ENCODE assay signal across 1 cellular context in the genomic region with DNA sequence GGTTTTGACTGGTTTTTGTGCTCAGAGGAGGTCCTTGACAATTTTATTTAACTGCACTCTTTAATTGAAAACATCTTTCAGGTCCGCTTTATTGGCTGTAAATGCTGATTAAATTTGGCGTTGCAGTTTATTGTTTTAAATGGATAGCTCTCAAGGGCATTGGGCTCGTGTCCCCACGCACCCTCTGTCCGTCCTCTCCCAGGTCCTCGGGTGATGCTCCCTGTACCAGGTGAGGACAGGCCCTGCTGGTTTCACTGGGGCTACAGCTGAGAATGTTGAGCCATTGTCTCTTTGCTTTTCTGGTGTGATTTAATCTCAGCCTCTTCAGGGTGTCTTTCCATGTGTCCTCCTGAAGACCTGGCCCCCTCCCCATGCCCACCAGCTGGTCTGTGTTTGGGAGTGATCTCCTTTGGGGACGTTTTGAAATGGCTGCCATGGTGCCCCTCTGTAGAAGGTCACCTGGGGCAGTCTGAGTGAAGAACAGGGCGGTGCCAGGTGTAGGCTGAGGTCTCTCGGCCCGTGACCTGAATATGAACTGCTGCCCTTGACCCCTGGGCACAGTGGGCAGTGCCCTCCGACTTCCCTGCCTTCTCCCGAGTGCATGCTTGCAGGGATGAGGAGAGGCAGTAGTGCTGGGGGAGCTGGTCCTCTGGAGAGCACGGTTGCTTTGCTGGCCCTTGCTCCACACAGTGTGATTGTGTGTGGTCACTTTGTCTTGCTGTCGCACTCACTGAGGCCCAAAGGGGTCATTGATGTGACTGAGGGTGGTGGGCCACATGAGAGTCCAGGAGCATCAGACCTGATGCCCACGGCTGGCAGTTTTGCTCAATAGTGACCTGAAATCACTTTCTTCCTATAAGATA.
A peak's percentile ranks its signal among the peaks of the same experiment; 100 is the strongest.
TF ChIP-seq lines count a peak whose summit lies in the region.

No MANE protein-coding gene starts in this region.

TF ChIP-seq in HepG2, 621 proteins besides CTCF, POLR2A, EP300 and RAD21 (continued from another document and continues in another):
- TF ChIP-seq REXO4 (CRISPR knock-in tag; IDR thresholded peaks at IDR 0.05; ENCODE audit: borderline replicate concordance): 0 out of 2 replicates have a peak, but pooled peaks have one; percentile 1
- TF ChIP-seq ZNF773 (CRISPR knock-in tag; IDR thresholded peaks at IDR 0.05; ENCODE audit: borderline replicate concordance): no peak
- TF ChIP-seq MEF2D (CRISPR knock-in tag; IDR thresholded peaks at IDR 0.05): no peak; the same call in none of the 2 replicates
- 0 out of 2 replicates have a peak, but pooled peaks have one; percentile 44 for TF ChIP-seq ATRX (CRISPR knock-in tag; IDR thresholded peaks at IDR 0.05; ENCODE audit: borderline replicate concordance)
- no peak for TF ChIP-seq ETV6 (CRISPR knock-in tag; conservative IDR thresholded peaks at IDR 0.05)
- TF ChIP-seq MEIS1 (CRISPR knock-in tag; IDR thresholded peaks at IDR 0.05; ENCODE audit: borderline replicate concordance): no peak
- TF ChIP-seq YEATS4 (CRISPR knock-in tag; IDR thresholded peaks at IDR 0.05; ENCODE audit: borderline replicate concordance): no peak
- TF ChIP-seq XRCC5 (optimal IDR thresholded peaks at IDR 0.05; ENCODE audit: low read length): no peak
- no peak for TF ChIP-seq YEATS2 (CRISPR knock-in tag; IDR thresholded peaks at IDR 0.05; ENCODE audit: borderline replicate concordance)
- TF ChIP-seq, protein P1, sequence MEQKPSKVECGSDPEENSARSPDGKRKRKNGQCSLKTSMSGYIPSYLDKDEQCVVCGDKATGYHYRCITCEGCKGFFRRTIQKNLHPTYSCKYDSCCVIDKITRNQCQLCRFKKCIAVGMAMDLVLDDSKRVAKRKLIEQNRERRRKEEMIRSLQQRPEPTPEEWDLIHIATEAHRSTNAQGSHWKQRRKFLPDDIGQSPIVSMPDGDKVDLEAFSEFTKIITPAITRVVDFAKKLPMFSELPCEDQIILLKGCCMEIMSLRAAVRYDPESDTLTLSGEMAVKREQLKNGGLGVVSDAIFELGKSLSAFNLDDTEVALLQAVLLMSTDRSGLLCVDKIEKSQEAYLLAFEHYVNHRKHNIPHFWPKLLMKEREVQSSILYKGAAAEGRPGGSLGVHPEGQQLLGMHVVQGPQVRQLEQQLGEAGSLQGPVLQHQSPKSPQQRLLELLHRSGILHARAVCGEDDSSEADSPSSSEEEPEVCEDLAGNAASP (CRISPR knock-in tag; IDR thresholded peaks at IDR 0.05; ENCODE audit: borderline replicate concordance): peak; percentile 83; the same call in 1 of the 2 replicates
- TF ChIP-seq KDM3A (CRISPR knock-in tag; IDR thresholded peaks at IDR 0.05; ENCODE audit: low read depth): no peak; the same call in 1 of the 2 replicates
- TF ChIP-seq NCOA5 (CRISPR knock-in tag; IDR thresholded peaks at IDR 0.05): no peak
- TF ChIP-seq ZNF577 (CRISPR knock-in tag; IDR thresholded peaks at IDR 0.05; ENCODE audit: borderline replicate concordance, low read depth): no peak
- TF ChIP-seq NR2C2 (CRISPR knock-in tag; IDR thresholded peaks at IDR 0.05; ENCODE audit: borderline replicate concordance): 0 out of 2 replicates have a peak, but pooled peaks have one; percentile 47
- TF ChIP-seq BRD4 (CRISPR knock-in tag; IDR thresholded peaks at IDR 0.05): peak; percentile 69
- TF ChIP-seq ZNF605 (CRISPR knock-in tag; IDR thresholded peaks at IDR 0.05): no peak
- TF ChIP-seq, protein P2, sequence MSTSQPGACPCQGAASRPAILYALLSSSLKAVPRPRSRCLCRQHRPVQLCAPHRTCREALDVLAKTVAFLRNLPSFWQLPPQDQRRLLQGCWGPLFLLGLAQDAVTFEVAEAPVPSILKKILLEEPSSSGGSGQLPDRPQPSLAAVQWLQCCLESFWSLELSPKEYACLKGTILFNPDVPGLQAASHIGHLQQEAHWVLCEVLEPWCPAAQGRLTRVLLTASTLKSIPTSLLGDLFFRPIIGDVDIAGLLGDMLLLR (CRISPR knock-in tag; IDR thresholded peaks at IDR 0.05): peak; percentile 80; the same call in 1 of the 2 replicates
- TF ChIP-seq ZNF275 (CRISPR knock-in tag; IDR thresholded peaks at IDR 0.05; ENCODE audit: borderline replicate concordance): no peak
- 0 out of 2 replicates have a peak, but pooled peaks have one; percentile 55 for TF ChIP-seq ZNF660 (CRISPR knock-in tag; IDR thresholded peaks at IDR 0.05; ENCODE audit: borderline replicate concordance, low read depth)
- TF ChIP-seq SNRNP70 (IDR thresholded peaks at IDR 0.05; ENCODE audit: low read depth, low read length): no peak
- TF ChIP-seq, protein P3, sequence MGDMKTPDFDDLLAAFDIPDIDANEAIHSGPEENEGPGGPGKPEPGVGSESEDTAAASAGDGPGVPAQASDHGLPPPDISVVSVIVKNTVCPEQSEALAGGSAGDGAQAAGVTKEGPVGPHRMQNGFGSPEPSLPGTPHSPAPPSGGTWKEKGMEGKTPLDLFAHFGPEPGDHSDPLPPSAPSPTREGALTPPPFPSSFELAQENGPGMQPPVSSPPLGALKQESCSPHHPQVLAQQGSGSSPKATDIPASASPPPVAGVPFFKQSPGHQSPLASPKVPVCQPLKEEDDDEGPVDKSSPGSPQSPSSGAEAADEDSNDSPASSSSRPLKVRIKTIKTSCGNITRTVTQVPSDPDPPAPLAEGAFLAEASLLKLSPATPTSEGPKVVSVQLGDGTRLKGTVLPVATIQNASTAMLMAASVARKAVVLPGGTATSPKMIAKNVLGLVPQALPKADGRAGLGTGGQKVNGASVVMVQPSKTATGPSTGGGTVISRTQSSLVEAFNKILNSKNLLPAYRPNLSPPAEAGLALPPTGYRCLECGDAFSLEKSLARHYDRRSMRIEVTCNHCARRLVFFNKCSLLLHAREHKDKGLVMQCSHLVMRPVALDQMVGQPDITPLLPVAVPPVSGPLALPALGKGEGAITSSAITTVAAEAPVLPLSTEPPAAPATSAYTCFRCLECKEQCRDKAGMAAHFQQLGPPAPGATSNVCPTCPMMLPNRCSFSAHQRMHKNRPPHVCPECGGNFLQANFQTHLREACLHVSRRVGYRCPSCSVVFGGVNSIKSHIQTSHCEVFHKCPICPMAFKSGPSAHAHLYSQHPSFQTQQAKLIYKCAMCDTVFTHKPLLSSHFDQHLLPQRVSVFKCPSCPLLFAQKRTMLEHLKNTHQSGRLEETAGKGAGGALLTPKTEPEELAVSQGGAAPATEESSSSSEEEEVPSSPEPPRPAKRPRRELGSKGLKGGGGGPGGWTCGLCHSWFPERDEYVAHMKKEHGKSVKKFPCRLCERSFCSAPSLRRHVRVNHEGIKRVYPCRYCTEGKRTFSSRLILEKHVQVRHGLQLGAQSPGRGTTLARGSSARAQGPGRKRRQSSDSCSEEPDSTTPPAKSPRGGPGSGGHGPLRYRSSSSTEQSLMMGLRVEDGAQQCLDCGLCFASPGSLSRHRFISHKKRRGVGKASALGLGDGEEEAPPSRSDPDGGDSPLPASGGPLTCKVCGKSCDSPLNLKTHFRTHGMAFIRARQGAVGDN (CRISPR knock-in tag; IDR thresholded peaks at IDR 0.05): no peak; the same call in none of the 2 replicates
- peak; percentile 91; the same call in 1 of the 2 replicates for TF ChIP-seq ZNF333 (CRISPR knock-in tag; IDR thresholded peaks at IDR 0.05; ENCODE audit: borderline replicate concordance)
- TF ChIP-seq, protein P4, sequence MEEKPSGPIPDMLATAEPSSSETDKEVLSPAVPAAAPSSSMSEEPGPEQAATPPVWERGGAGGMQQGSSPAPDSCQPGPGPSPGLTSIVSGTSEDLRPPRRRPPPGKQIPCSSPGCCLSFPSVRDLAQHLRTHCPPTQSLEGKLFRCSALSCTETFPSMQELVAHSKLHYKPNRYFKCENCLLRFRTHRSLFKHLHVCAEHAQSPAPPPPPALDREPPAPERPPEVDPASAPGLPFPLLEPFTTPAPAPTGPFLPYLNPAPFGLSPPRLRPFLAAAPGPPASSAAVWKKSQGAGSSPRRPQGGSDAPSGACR (CRISPR knock-in tag; IDR thresholded peaks at IDR 0.05): no peak
- peak; percentile 75 for TF ChIP-seq MED8 (CRISPR knock-in tag; IDR thresholded peaks at IDR 0.05; ENCODE audit: insufficient replicate concordance)
- peak; percentile 28; the same call in 1 of the 2 replicates for TF ChIP-seq CHD4 (IDR thresholded peaks at IDR 0.05; ENCODE audit: borderline replicate concordance, low read length)
- TF ChIP-seq ZFP37 (CRISPR knock-in tag; IDR thresholded peaks at IDR 0.05; ENCODE audit: borderline replicate concordance): no peak
- TF ChIP-seq MAFG (CRISPR knock-in tag; IDR thresholded peaks at IDR 0.05): no peak
- no peak for TF ChIP-seq ELK4 (CRISPR knock-in tag; IDR thresholded peaks at IDR 0.05; ENCODE audit: borderline replicate concordance)
- TF ChIP-seq JDP2 (CRISPR knock-in tag; IDR thresholded peaks at IDR 0.05; ENCODE audit: borderline replicate concordance): no peak
- TF ChIP-seq, protein P5, sequence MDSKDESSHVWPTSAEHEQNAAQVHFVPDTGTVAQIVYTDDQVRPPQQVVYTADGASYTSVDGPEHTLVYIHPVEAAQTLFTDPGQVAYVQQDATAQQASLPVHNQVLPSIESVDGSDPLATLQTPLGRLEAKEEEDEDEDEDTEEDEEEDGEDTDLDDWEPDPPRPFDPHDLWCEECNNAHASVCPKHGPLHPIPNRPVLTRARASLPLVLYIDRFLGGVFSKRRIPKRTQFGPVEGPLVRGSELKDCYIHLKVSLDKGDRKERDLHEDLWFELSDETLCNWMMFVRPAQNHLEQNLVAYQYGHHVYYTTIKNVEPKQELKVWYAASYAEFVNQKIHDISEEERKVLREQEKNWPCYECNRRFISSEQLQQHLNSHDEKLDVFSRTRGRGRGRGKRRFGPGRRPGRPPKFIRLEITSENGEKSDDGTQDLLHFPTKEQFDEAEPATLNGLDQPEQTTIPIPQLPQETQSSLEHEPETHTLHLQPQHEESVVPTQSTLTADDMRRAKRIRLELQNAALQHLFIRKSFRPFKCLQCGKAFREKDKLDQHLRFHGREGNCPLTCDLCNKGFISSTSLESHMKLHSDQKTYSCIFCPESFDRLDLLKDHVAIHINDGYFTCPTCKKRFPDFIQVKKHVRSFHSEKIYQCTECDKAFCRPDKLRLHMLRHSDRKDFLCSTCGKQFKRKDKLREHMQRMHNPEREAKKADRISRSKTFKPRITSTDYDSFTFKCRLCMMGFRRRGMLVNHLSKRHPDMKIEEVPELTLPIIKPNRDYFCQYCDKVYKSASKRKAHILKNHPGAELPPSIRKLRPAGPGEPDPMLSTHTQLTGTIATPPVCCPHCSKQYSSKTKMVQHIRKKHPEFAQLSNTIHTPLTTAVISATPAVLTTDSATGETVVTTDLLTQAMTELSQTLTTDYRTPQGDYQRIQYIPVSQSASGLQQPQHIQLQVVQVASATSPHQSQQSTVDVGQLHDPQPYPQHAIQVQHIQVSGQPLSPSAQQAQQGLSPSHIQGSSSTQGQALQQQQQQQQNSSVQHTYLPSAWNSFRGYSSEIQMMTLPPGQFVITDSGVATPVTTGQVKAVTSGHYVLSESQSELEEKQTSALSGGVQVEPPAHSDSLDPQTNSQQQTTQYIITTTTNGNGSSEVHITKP (CRISPR knock-in tag; IDR thresholded peaks at IDR 0.05; ENCODE audit: low read depth): no peak
- TF ChIP-seq ZNF749 (CRISPR knock-in tag; IDR thresholded peaks at IDR 0.05; ENCODE audit: borderline replicate concordance): 0 out of 2 replicates have a peak, but pooled peaks have one; percentile 12
- TF ChIP-seq DNMT1 (CRISPR knock-in tag; IDR thresholded peaks at IDR 0.05): peak; percentile 80
- peak; percentile 76; the same call in 1 of the 2 replicates for TF ChIP-seq SALL2 (CRISPR knock-in tag; IDR thresholded peaks at IDR 0.05)
- peak; percentile 44 for TF ChIP-seq SP5 (CRISPR knock-in tag; IDR thresholded peaks at IDR 0.05; ENCODE audit: borderline replicate concordance, low read depth)
- TF ChIP-seq ZNF136 (CRISPR knock-in tag; IDR thresholded peaks at IDR 0.05; ENCODE audit: low read depth): 0 out of 2 replicates have a peak, but pooled peaks have one; percentile 5
- peak; percentile 96 for TF ChIP-seq NRL (CRISPR knock-in tag; IDR thresholded peaks at IDR 0.05; ENCODE audit: borderline replicate concordance)
- 0 out of 2 replicates have a peak, but pooled peaks have one; percentile 78 for TF ChIP-seq DZIP1 (CRISPR knock-in tag; IDR thresholded peaks at IDR 0.05)
- TF ChIP-seq MYNN (CRISPR knock-in tag; IDR thresholded peaks at IDR 0.05; ENCODE audit: low read depth): 0 out of 2 replicates have a peak, but pooled peaks have one; percentile 28
- peak; percentile 27; the same call in 1 of the 2 replicates for TF ChIP-seq JUNB (CRISPR knock-in tag; IDR thresholded peaks at IDR 0.05; ENCODE audit: borderline replicate concordance)
- TF ChIP-seq ATAD3A (CRISPR knock-in tag; IDR thresholded peaks at IDR 0.05): 0 out of 2 replicates have a peak, but pooled peaks have one; percentile 13
- peak; percentile 16; the same call in 1 of the 2 replicates for TF ChIP-seq TSC22D2 (CRISPR knock-in tag; IDR thresholded peaks at IDR 0.05; ENCODE audit: borderline replicate concordance)
- TF ChIP-seq TCF12 (IDR thresholded peaks at IDR 0.05): no peak
- peak; percentile 67; the same call in 1 of the 2 replicates for TF ChIP-seq TCF12 (CRISPR knock-in tag; IDR thresholded peaks at IDR 0.05)
- TF ChIP-seq RFXAP (CRISPR knock-in tag; IDR thresholded peaks at IDR 0.05; ENCODE audit: borderline replicate concordance): peak; percentile 52; the same call in 1 of the 2 replicates
